ENCODE assay signal across 7 cellular contexts in genomic region chr13:67416047-67416925, GRCh38.
DNase-seq lines count a peak whose midpoint lies in the region; ATAC-seq, FAIRE-seq and TF ChIP-seq lines count a peak whose summit lies in the region.

No MANE protein-coding gene starts in this region.

- H3K27me3 Mint-ChIP-seq in CD8-positive, alpha-beta memory T cell, result no peaks in the 10 kb centered on the region

- no peak overlapping the region for H3K27ac ChIP-seq in WERI-Rb-1
- no peak overlapping the region for H3K27ac ChIP-seq in HepG2 (ENCODE audit: extremely low read length, insufficient read depth, low read length)
- H3K27ac ChIP-seq in CD8-positive, alpha-beta memory T cell (ENCODE audit: low read depth, low read length), result no peak overlapping the region

- H3K9ac ChIP-seq in HepG2 (ENCODE audit: insufficient read depth, low read depth, low read length), result no peak overlapping the region

- H4K20me1 ChIP-seq in HepG2 (ENCODE audit: insufficient read depth, low read length), result no peaks in the 10 kb centered on the region

- H3K9me3 Mint-ChIP-seq in CD8-positive, alpha-beta memory T cell, result peaks cover 4 to 11% (median 7%) of the 10 kb centered on the region in 5 donors

- WGBS in HepG2 (ENCODE audit: low lambda C conversion rate), result 14% methylated on average over 9 of the region's 9 CpGs

- no peak for TF ChIP-seq EP300 in HepG2 (IDR thresholded peaks at IDR 0.05; ENCODE audit: low read depth in 2 of 2, low read length in 2 of 2)
- TF ChIP-seq EP300 in HepG2 (CRISPR knock-in tag; IDR thresholded peaks at IDR 0.05; ENCODE audit: borderline replicate concordance), result no peak

- no peak for FAIRE-seq in HepG2 (lab: Jason Lieb, UNC)

- TF ChIP-seq CTCF in WERI-Rb-1 (IDR thresholded peaks at IDR 0.05; ENCODE audit: low read depth, low read length) (peak; percentile 83), HepG2 (CRISPR knock-in tag; IDR thresholded peaks at IDR 0.05) (peak; percentile 84)

- H3K4me2 ChIP-seq in HepG2 (ENCODE audit: low read depth, low read length), result no peak overlapping the region

- ATAC-seq in GM18873 (IDR thresholded peaks at IDR 0.05; ENCODE audit: low FRiP score, unreplicated experiment) (peak; percentile 58), HG03159 (IDR thresholded peaks at IDR 0.05; ENCODE audit: unreplicated experiment) (peak; percentile 94), HepG2 (peak; percentile 100)

- H3K36me3 ChIP-seq in WERI-Rb-1 (no peaks in the 10 kb centered on the region), HepG2 (replicated peaks in 1 of 2; ENCODE audit: control insufficient read depth in 1 of 2, insufficient read depth in 2 of 2, low read length in 2 of 2) (no peaks in the 10 kb centered on the region)
- H3K36me3 ChIP-seq in CD8-positive, alpha-beta memory T cell (ENCODE audit: insufficient read depth, low read length), result no peaks in the 10 kb centered on the region

- no peak overlapping the region for H2AFZ ChIP-seq in HepG2 (ENCODE audit: low read length)

- no peaks in the 10 kb centered on the region for H3K79me2 ChIP-seq in HepG2 (ENCODE audit: insufficient read depth, low read length)

- H3K27me3 ChIP-seq in WERI-Rb-1 (ENCODE audit: insufficient read depth, low read depth, severe bottlenecking) (no peaks in the 10 kb centered on the region), HepG2 (ENCODE audit: control insufficient read depth in 1 of 2, insufficient read depth in 2 of 2, low read length in 2 of 2) (no peaks in the 10 kb centered on the region)
- no peaks in the 10 kb centered on the region for H3K27me3 ChIP-seq in CD8-positive, alpha-beta memory T cell (ENCODE audit: insufficient read depth, low read length, poor library complexity, severe bottlenecking)

- peak; percentile 59 for DNase-seq in WERI-Rb-1
- peak; percentile 4 for DNase-seq in HepG2 (ENCODE audit: low spot score)
- DNase-seq in CD8-positive, alpha-beta memory T cell, result no peak
- no peak for DNase-seq in DMS114 treated with DMSO at 0.1 percent for 48 hours (lab: John Stamatoyannopoulos, UW; ENCODE audit: unreplicated experiment)
- no peak for DNase-seq in NCI-H2107 treated with DMSO at 0.1 percent for 48 hours (lab: John Stamatoyannopoulos, UW; ENCODE audit: unreplicated experiment)

- no peaks in the 10 kb centered on the region for H3K4me1 Mint-ChIP-seq in CD8-positive, alpha-beta memory T cell

- H3K4me1 ChIP-seq in HepG2 (ENCODE audit: insufficient read depth, low read length), result no peaks in the 10 kb centered on the region
- no peaks in the 10 kb centered on the region for H3K4me1 ChIP-seq in CD8-positive, alpha-beta memory T cell (ENCODE audit: insufficient read depth, low read length)

- BruUV-seq in HepG2 (replicated peaks; lab: Mats Ljungman, UMichigan), result no TSS peak

- TF ChIP-seq RAD21 in HepG2 (CRISPR knock-in tag; IDR thresholded peaks at IDR 0.05), result peak; percentile 39

- no peaks in the 10 kb centered on the region for H3K36me3 Mint-ChIP-seq in CD8-positive, alpha-beta memory T cell

- H3K9me3 ChIP-seq in WERI-Rb-1 (ENCODE audit: severe bottlenecking) (no peaks in the 10 kb centered on the region), HepG2 (ENCODE audit: low read length) (no peaks in the 10 kb centered on the region)
- H3K9me3 ChIP-seq in CD8-positive, alpha-beta memory T cell (ENCODE audit: low read length), result no peaks in the 10 kb centered on the region

- H3K4me3 ChIP-seq in WERI-Rb-1 (ENCODE audit: low read depth, low read length) (no peak overlapping the region), HepG2 (replicated peaks in 1 of 3; ENCODE audit: insufficient read depth in 1 of 3, low read depth in 2 of 3, low read length in 3 of 3) (no peak overlapping the region)
- no peak overlapping the region for H3K4me3 ChIP-seq in CD8-positive, alpha-beta memory T cell (ENCODE audit: low read length)

- intact Hi-C loops in HepG2 (cut with micrococcal nuclease; ENCODE audit: unreplicated experiment), result no loop called here

- CTCF ChIA-PET in HepG2 (lab: Yijun Ruan, JAX; ENCODE audit: low intra/inter-chr PET ratio, low total read pairs), result no interaction called here
- CTCF ChIA-PET in CD8-positive, alpha-beta memory T cell (lab: Charles Lee), result no interaction called here

- no peak overlapping the region for H3K4me3 Mint-ChIP-seq in CD8-positive, alpha-beta memory T cell

- TF ChIP-seq POLR2A in HepG2 (IDR thresholded peaks at IDR 0.05; ENCODE audit: insufficient read depth in 1 of 2, low read depth in 2 of 2, low read length in 2 of 2), result no peak

- in situ Hi-C loops in HepG2 (cut with HindIII; ENCODE audit: extremely low pct_ligation_motif_present, low pct_unique_long_range_greater_than_20kb), result no loop called here

- H3K27ac Mint-ChIP-seq in CD8-positive, alpha-beta memory T cell, result no peak overlapping the region

- POLR2A ChIA-PET in HepG2 (lab: Yijun Ruan, JAX), result no interaction called here
- POLR2A ChIA-PET in CD8-positive, alpha-beta memory T cell (lab: Charles Lee), result no interaction called here

TF ChIP-seq in HepG2, 621 proteins besides CTCF, POLR2A, EP300 and RAD21:
- no peak for TF ChIP-seq ADNP (CRISPR knock-in tag; IDR thresholded peaks at IDR 0.05)
- TF ChIP-seq STAT6 (CRISPR knock-in tag; IDR thresholded peaks at IDR 0.05; ENCODE audit: borderline replicate concordance), result no peak
- TF ChIP-seq STAG1 (CRISPR knock-in tag; IDR thresholded peaks at IDR 0.05), result peak; percentile 68
- no peak for TF ChIP-seq ARNTL (CRISPR knock-in tag; IDR thresholded peaks at IDR 0.05)

Comparison
In these comparisons a context has a peak if more than half of its experiments do, and no peak if none do; other contexts are left out.
1. DNase-seq: peak in WERI-Rb-1 (single experiment) and HepG2 (single experiment); none in CD8-positive, alpha-beta memory T cell (0 of 5), DMS114 treated with DMSO at 0.1 percent for 48 hours (single experiment) and NCI-H2107 treated with DMSO at 0.1 percent for 48 hours (single experiment).
2. Peak in every context shown above with its lines, with median percentiles within 50 percentile points of each other: ATAC-seq.